8 cellular contexts compared by ENCODE assay signal in the genomic region with DNA sequence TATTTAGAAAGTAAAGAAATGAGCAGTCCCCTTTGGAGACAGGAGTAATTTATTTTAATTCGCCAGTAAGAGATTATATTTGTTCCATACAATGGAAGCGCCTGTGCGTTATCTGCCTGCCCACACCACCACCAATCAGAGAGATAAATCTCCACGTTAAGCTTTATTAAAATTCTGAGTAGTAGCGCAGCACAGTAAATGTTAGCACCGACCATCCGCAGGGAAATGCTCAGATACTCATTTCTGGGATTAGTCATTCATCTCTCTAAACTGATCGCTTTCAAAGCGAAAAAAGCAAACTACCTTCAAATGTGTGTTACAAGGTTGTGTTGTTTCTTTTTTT. TPM values are rescaled to one million over a fixed set of nuclear protein-coding genes. Genes with fewer than 3 reads are reported as not detected.
DNase-seq lines count a peak whose midpoint lies in the region; ATAC-seq and TF ChIP-seq lines count a peak whose summit lies in the region.

No MANE protein-coding gene starts in this region.

- no peak for ATAC-seq in effector memory CD8-positive, alpha-beta T cell (replicated peaks)
- ATAC-seq in HG03439 (IDR thresholded peaks at IDR 0.05; ENCODE audit: unreplicated experiment), result no peak
- no peak for ATAC-seq in GM21390 (IDR thresholded peaks at IDR 0.05; ENCODE audit: unreplicated experiment)

- DNase-seq in NCI-H146 (lab: John Stamatoyannopoulos, UW) (peak; percentile 9), NCI-H146 treated with DMSO at 0.1 percent for 48 hours (lab: John Stamatoyannopoulos, UW; ENCODE audit: unreplicated experiment) (no peak), RPMI8226 (peak; percentile 28), neural crest cell (ENCODE audit: low read depth, low spot score) (no peak), mesenteric fat pad (ENCODE audit: low spot score) (no peak)
- no peak for DNase-seq in effector memory CD8-positive, alpha-beta T cell

- no peak for TF ChIP-seq CTCF in neural crest cell (conservative IDR thresholded peaks at IDR 0.05)

- H3K27me3 Mint-ChIP-seq in effector memory CD8-positive, alpha-beta T cell, result no peaks in the 10 kb centered on the region
- peaks cover 6% of the 10 kb centered on the region for H3K27me3 Mint-ChIP-seq in neural crest cell (ENCODE audit: low read depth)

- peaks cover 18 to 29% of the 10 kb centered on the region in 2 donors for H3K4me1 Mint-ChIP-seq in effector memory CD8-positive, alpha-beta T cell (ENCODE audit: low read depth in 2 of 2)
- peaks cover 38% of the 10 kb centered on the region for H3K4me1 Mint-ChIP-seq in neural crest cell

- H3K27ac Mint-ChIP-seq in effector memory CD8-positive, alpha-beta T cell, result peak overlapping the region; percentile 72 to 94
- H3K27ac Mint-ChIP-seq in neural crest cell (ENCODE audit: unreplicated experiment), result peak overlapping the region; percentile 20

- peaks cover 3% of the 10 kb centered on the region for H3K36me3 Mint-ChIP-seq in effector memory CD8-positive, alpha-beta T cell (ENCODE audit: insufficient read depth)
- peaks cover 3% of the 10 kb centered on the region for H3K36me3 Mint-ChIP-seq in neural crest cell (ENCODE audit: low read depth)

- H3K4me3 Mint-ChIP-seq in effector memory CD8-positive, alpha-beta T cell, result peak overlapping the region; percentile 92 to 93
- peak overlapping the region; percentile 93 for H3K4me3 Mint-ChIP-seq in neural crest cell

- H3K9me3 Mint-ChIP-seq in effector memory CD8-positive, alpha-beta T cell, result no peaks in the 10 kb centered on the region
- H3K9me3 Mint-ChIP-seq in neural crest cell, result no peaks in the 10 kb centered on the region

RNA-seq across cellular contexts. Expression of gene ETS2, which starts 1.2 kb away (rescaled TPM):
- total RNA-seq in neural crest cell (15.4 and 16.9 TPM in 2 replicates), mesenteric fat pad (110 TPM)

Comparison
In these comparisons a context has a peak if more than half of its experiments do, and no peak if none do; other contexts are left out.
1. DNase-seq: peak in NCI-H146 (single experiment) and RPMI8226 (single experiment); none in NCI-H146 treated with DMSO at 0.1 percent for 48 hours (single experiment), effector memory CD8-positive, alpha-beta T cell (0 of 3), neural crest cell (single experiment) and mesenteric fat pad (single experiment).